ENCODE assay signal across 8 cellular contexts in genomic region chr15:69452702-69453513, GRCh38. TPM values are rescaled to one million over a fixed set of nuclear protein-coding genes. Genes with fewer than 3 reads are reported as not detected.
DNase-seq lines count a peak whose midpoint lies in the region; TF ChIP-seq lines count a peak whose summit lies in the region.

TSS of gene RPLP1 (plus strand) at chr15:69452818. CDS start at chr15:69452949, 131 bp downstream.

- TF ChIP-seq POLR2A in stomach (IDR thresholded peaks at IDR 0.05), result peak in 2 of 4 donors; percentile 22 to 72

- no peaks in the 10 kb centered on the region for H3K9me2 ChIP-seq in neural cell (ENCODE audit: insufficient read depth, low read length)

- WGBS in stomach, 5 donors, result 0 to 1% (median 0%) methylated on average over 58 to 77 of the region's 77 CpGs

- H3K4me3 ChIP-seq in neural cell (ENCODE audit: low read length) (peak within 1 kb of the TSS; percentile 98), stomach (peak within 1 kb of the TSS; percentile 77 to 93 (median 82))

- peaks cover 22 to 50% (median 37%) of the 10 kb centered on the region in 4 donors for H3K4me1 ChIP-seq in stomach

- peak within 1 kb of the TSS; percentile 68 for H3K4me2 ChIP-seq in neural cell (ENCODE audit: low read length)

- H4K20me1 ChIP-seq in neural cell (ENCODE audit: insufficient read depth), result no peaks in the 10 kb centered on the region

- H3K27ac ChIP-seq in neural cell (ENCODE audit: low read length) (peak within 1 kb of the TSS; percentile 62), stomach (peak within 1 kb of the TSS; percentile 95 to 96 (median 95))

- H3K36me3 ChIP-seq in neural cell (ENCODE audit: insufficient read depth, low read length) (no peaks in the 10 kb centered on the region), stomach (peaks cover 9 to 35% (median 34%) of the 10 kb centered on the region in 4 donors)

- no peaks in the 10 kb centered on the region for H3K27me3 ChIP-seq in neural cell (ENCODE audit: insufficient read depth, low read depth, low read length)
- no peaks in the 10 kb centered on the region for H3K27me3 ChIP-seq in stomach

- H3K9me3 ChIP-seq in neural cell (ENCODE audit: low read length), result no peaks in the 10 kb centered on the region
- no peaks in the 10 kb centered on the region for H3K9me3 ChIP-seq in stomach

- peak within 1 kb of the TSS; percentile 79 for H2AFZ ChIP-seq in neural cell (ENCODE audit: low read depth, low read length)

- peaks cover 25% of the 10 kb centered on the region for H3K79me2 ChIP-seq in neural cell (replicated peaks; ENCODE audit: insufficient read depth, low read length)

- intact Hi-C loops in stomach (cut with DNase I; ENCODE audit: low total_unique reads), result no loop called here

- DNase-seq in ELF-1 (ENCODE audit: low read depth, low spot score) (peak; percentile 97), GOT3 (lab: John Stamatoyannopoulos, UW) (peak; percentile 90), LoVo (ENCODE audit: low spot score) (peak; percentile 98), SHP77 (lab: John Stamatoyannopoulos, UW) (peak; percentile 89 to 93), activated gamma-delta T cell (lab: John Stamatoyannopoulos, UW) (peak; percentile 89), fibroblast of the conjunctiva (ENCODE audit: low read depth) (peak; percentile 93), stomach (peak; percentile 98)

- no peak for TF ChIP-seq EP300 in neural cell (conservative IDR thresholded peaks at IDR 0.05; ENCODE audit: poor library complexity, severe bottlenecking)
- no peak for TF ChIP-seq EP300 in stomach (IDR thresholded peaks at IDR 0.05)

- peak within 1 kb of the TSS; percentile 78 for H3K9ac ChIP-seq in neural cell (ENCODE audit: low read length)

- no peaks in the 10 kb centered on the region for H3F3A ChIP-seq in neural cell (ENCODE audit: insufficient read depth, low read length, poor library complexity, severe bottlenecking)

- peak; percentile 44 for TF ChIP-seq RAD21 in neural cell (conservative IDR thresholded peaks at IDR 0.05)

- TF ChIP-seq CTCF in neural cell (IDR thresholded peaks at IDR 0.05; ENCODE audit: poor library complexity, severe bottlenecking) (no peak), stomach (IDR thresholded peaks at IDR 0.05) (no peak)

TF ChIP-seq in neural cell, 6 proteins besides CTCF, POLR2A, EP300 and RAD21:
- no peak for TF ChIP-seq EZH2 (IDR thresholded peaks at IDR 0.05; ENCODE audit: borderline replicate concordance, insufficient read depth, low read length, poor library complexity, severe bottlenecking)
- peak; percentile 97 for TF ChIP-seq POLR2AphosphoS5 (IDR thresholded peaks at IDR 0.05)
- TF ChIP-seq REST (IDR thresholded peaks at IDR 0.05; ENCODE audit: borderline replicate concordance), result peak; percentile 99
- peak; percentile 43 for TF ChIP-seq SMC3 (conservative IDR thresholded peaks at IDR 0.05; ENCODE audit: poor library complexity)
- peak; percentile 100 for TF ChIP-seq TAF1 (IDR thresholded peaks at IDR 0.05; ENCODE audit: low read depth)
- peak; percentile 96 for TF ChIP-seq MXI1 (conservative IDR thresholded peaks at IDR 0.05; ENCODE audit: poor library complexity, severe bottlenecking)

RNA-seq across cellular contexts. Expression of gene RPLP1, which starts in this region (rescaled TPM):
- polyA plus RNA-seq in neural cell (37.5 and 41.7 TPM in 2 replicates), stomach (1,000 to 10,000 TPM; 1,998 to 2,495 (median 2,423) TPM)
- polyA minus RNA-seq in neural cell, result 18.5 and 20.5 TPM in 2 replicates
- total RNA-seq in stomach, result 1,000 to 10,000 TPM in 2 of 5 donors, 100 to 1,000 TPM in 2, 10 to 100 TPM in 1; 99.1 to 1,684 (median 575) TPM

Comparison
In these comparisons a context has a peak if more than half of its experiments do, and no peak if none do; other contexts are left out.
1. Peak in every context shown above with its lines: DNase-seq, H3K4me3 ChIP-seq and H3K27ac ChIP-seq.
2. RNA of gene RPLP1 (polyA plus RNA-seq): 1,998 to 2,495 TPM in stomach; 37.5 to 41.7 TPM in neural cell; every median in the first group is over 10 times any median in the second.